Comparison of ENCODE assay signal across 1 cellular context in the genomic region with DNA sequence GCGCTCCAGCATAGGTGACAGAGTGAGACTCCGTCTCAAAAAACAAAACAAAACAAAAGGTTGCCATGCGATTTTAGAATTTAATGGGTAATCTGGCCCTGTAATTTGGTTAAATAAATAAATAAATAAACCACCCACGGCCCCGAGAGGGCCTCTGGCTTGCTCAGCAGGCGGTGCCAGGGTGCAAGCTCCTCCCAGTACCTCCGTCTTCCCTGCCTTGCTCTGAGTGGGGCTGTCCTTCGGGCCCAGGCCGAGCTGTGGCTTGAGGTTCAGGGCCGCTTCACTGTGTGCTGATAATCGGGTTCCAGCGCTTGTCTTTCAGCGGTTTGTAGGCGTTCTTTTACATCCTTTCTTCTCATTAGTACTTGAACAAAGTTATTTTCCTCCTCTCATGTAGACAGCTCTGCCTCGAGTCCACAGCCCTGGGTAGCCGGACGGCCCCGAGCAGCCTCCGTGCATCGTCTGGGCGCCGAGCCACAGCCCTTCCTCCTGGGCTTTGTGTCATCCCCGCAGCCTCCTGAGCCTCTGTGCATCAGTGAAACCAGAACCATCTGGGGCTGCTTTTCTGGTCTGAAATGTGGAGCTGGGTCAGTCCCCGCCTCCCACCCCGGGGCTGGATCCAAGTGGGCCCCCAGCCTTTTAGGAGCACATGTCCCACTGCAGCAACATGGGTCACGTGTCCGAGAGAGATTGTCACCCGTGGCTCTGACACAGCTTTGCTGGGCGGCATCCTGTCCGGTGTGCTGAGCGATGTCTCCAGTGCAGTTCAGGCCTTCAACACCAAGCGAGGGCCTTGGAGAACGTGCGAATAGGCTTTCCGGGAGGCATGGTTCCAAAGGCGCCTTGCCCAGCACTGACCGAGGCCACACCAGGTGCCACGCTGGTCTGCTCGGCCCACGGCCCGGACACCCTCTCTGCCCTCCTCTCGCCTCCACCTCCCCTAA.
TF ChIP-seq lines count a peak whose summit lies in the region.

No MANE protein-coding gene starts in this region.

TF ChIP-seq in SK-N-SH, 30 proteins besides CTCF, POLR2A, EP300 and RAD21 (continued from another document):
- TF ChIP-seq, protein P1, sequence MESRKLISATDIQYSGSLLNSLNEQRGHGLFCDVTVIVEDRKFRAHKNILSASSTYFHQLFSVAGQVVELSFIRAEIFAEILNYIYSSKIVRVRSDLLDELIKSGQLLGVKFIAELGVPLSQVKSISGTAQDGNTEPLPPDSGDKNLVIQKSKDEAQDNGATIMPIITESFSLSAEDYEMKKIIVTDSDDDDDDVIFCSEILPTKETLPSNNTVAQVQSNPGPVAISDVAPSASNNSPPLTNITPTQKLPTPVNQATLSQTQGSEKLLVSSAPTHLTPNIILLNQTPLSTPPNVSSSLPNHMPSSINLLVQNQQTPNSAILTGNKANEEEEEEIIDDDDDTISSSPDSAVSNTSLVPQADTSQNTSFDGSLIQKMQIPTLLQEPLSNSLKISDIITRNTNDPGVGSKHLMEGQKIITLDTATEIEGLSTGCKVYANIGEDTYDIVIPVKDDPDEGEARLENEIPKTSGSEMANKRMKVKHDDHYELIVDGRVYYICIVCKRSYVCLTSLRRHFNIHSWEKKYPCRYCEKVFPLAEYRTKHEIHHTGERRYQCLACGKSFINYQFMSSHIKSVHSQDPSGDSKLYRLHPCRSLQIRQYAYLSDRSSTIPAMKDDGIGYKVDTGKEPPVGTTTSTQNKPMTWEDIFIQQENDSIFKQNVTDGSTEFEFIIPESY (IDR thresholded peaks at IDR 0.05; ENCODE audit: borderline replicate concordance, low read depth) = no peak
- TF ChIP-seq, protein P2, sequence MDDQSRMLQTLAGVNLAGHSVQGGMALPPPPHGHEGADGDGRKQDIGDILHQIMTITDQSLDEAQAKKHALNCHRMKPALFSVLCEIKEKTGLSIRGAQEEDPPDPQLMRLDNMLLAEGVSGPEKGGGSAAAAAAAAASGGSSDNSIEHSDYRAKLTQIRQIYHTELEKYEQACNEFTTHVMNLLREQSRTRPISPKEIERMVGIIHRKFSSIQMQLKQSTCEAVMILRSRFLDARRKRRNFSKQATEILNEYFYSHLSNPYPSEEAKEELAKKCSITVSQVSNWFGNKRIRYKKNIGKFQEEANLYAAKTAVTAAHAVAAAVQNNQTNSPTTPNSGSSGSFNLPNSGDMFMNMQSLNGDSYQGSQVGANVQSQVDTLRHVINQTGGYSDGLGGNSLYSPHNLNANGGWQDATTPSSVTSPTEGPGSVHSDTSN (IDR thresholded peaks at IDR 0.05) = no peak
- TF ChIP-seq FOSL2 (IDR thresholded peaks at IDR 0.05; ENCODE audit: borderline replicate concordance, low read depth) = no peak
- TF ChIP-seq GATA2 (CRISPR knock-in tag; IDR thresholded peaks at IDR 0.05) = no peak
- no peak for TF ChIP-seq YY1 (IDR thresholded peaks at IDR 0.05; ENCODE audit: low read depth)
